In genomic region chr12:94586589-94587259, GRCh38 we compare ENCODE assay signal across 13 cellular contexts.
DNase-seq lines count a peak whose midpoint lies in the region; ATAC-seq, FAIRE-seq and TF ChIP-seq lines count a peak whose summit lies in the region.
"Had no signal": no experiment of that assay in that cellular context is flagged by ENCODE, and none has a peak within 500 bp of the region (broad histone marks: within the 10 kb centered on the region; RNA-seq: fewer than 3 reads in every experiment).

No MANE protein-coding gene starts in this region.

- no peak for TF ChIP-seq CTCF in Panc1 (IDR thresholded peaks at IDR 0.05)
- no peak for TF ChIP-seq CTCF in esophagus muscularis mucosa (IDR thresholded peaks at IDR 0.05)
- TF ChIP-seq CTCF in mesothelial cell of epicardium (IDR thresholded peaks at IDR 0.05; ENCODE audit: unreplicated experiment) = no peak
- no peak for TF ChIP-seq CTCF in type B pancreatic cell (conservative IDR thresholded peaks at IDR 0.05)

- H3K36me3 ChIP-seq in Panc1 (ENCODE audit: control insufficient read depth, insufficient read depth, low read length) = no peaks in the 10 kb centered on the region
- H3K36me3 ChIP-seq in esophagus muscularis mucosa = peaks cover 5 to 8% (median 7%) of the 10 kb centered on the region in 4 donors

- H3K4me1 ChIP-seq in Panc1 (ENCODE audit: control insufficient read depth, insufficient read depth, low read length) (no peaks in the 10 kb centered on the region), esophagus muscularis mucosa (peaks cover 26 to 64% (median 59%) of the 10 kb centered on the region in 4 donors)
- H3K4me1 ChIP-seq: body of pancreas had no signal

- H3K27ac Mint-ChIP-seq in mesothelial cell of epicardium (peak overlapping the region; percentile 39), type B pancreatic cell (peak overlapping the region; percentile 4)
- H3K27ac Mint-ChIP-seq: stimulated activated naive CD8-positive, alpha-beta T cell treated with anti-CD3 and anti-CD28 coated beads, Interleukin-15, amount 100 ng/mL, for 72 hours; T-helper 1 cell treated with Interleukin-12 subunit alpha and Interleukin-12 subunit beta and Interleukin-4 antibody, amounts not matched to agents 30 μg/mL and 1 μg/mL, for 36 hours had no signal

- POLR2A ChIA-PET in Panc1 (lab: Charles Lee) = no interaction called here

- H3K9me3 Mint-ChIP-seq in mesothelial cell of epicardium (no peaks in the 10 kb centered on the region), type B pancreatic cell (no peaks in the 10 kb centered on the region)
- H3K9me3 Mint-ChIP-seq: stimulated activated naive CD8-positive, alpha-beta T cell treated with anti-CD3 and anti-CD28 coated beads, Interleukin-15, amount 100 ng/mL, for 72 hours; T-helper 1 cell treated with Interleukin-12 subunit alpha and Interleukin-12 subunit beta and Interleukin-4 antibody, amounts not matched to agents 30 μg/mL and 1 μg/mL, for 36 hours had no signal

- intact Hi-C loops in Panc1 (cut with micrococcal nuclease; ENCODE audit: unreplicated experiment) = no loop called here
- intact Hi-C loops in esophagus muscularis mucosa (cut with DNase I) = no loop called here

- DNase-seq in Panc1 (ENCODE audit: low read depth, low spot score) = no peak
- no peak for DNase-seq in esophagus muscularis mucosa (ENCODE audit: extremely low spot score)
- DNase-seq in mesothelial cell of epicardium (ENCODE audit: low spot score in 2 of 2, unreplicated experiment in 2 of 2) = no peak
- DNase-seq in type B pancreatic cell (ENCODE audit: extremely low spot score, unreplicated experiment) = no peak
- DNase-seq in GM12892 (ENCODE audit: insufficient read length) = no peak
- DNase-seq in NOMO-1 (lab: John Stamatoyannopoulos, UW; ENCODE audit: unreplicated experiment in 2 of 2) = no peak
- DNase-seq: COR-L47; KG1; stimulated activated CD4-positive, alpha-beta T cell treated with anti-CD3 and anti-CD28 coated beads, Interleukin-4, amount 100 ng/mL, for 24 hours; stimulated activated naive CD8-positive, alpha-beta T cell treated with anti-CD3 and anti-CD28 coated beads, Interleukin-15, amount 100 ng/mL, for 72 hours had no signal

- no peak for TF ChIP-seq EP300 in esophagus muscularis mucosa (IDR thresholded peaks at IDR 0.05)

- H3K4me1 Mint-ChIP-seq in mesothelial cell of epicardium (peaks cover 33% of the 10 kb centered on the region), type B pancreatic cell (ENCODE audit: unreplicated experiment) (peaks cover 32% of the 10 kb centered on the region)
- H3K4me1 Mint-ChIP-seq: stimulated activated naive CD8-positive, alpha-beta T cell treated with anti-CD3 and anti-CD28 coated beads, Interleukin-15, amount 100 ng/mL, for 72 hours had no signal

- 57% methylated on average over 8 of the region's 8 CpGs for WGBS in esophagus muscularis mucosa

- in situ Hi-C loops in Panc1 (cut with HindIII; ENCODE audit: low pct_unique_long_range_greater_than_20kb, low sequenced_read_pairs) = no loop called here

- CTCF ChIA-PET in Panc1 (lab: Charles Lee) = interaction anchor here (0.5 kb wide), 1 partner anchor 334 kb away, joined by 3 read pairs; no protein-coding TSS in a partner anchor

- H3K27me3 ChIP-seq in Panc1 (ENCODE audit: control insufficient read depth, insufficient read depth, low read length) (no peaks in the 10 kb centered on the region), esophagus muscularis mucosa (no peaks in the 10 kb centered on the region)
- H3K27me3 ChIP-seq: body of pancreas had no signal

- TF ChIP-seq POLR2A in esophagus muscularis mucosa (IDR thresholded peaks at IDR 0.05; ENCODE audit: low read depth) (no peak), GM12892 (IDR thresholded peaks at IDR 0.05; ENCODE audit: low read depth, low read length) (no peak)

- H3K36me3 Mint-ChIP-seq in mesothelial cell of epicardium (peaks cover 5% of the 10 kb centered on the region), type B pancreatic cell (peaks cover 4% of the 10 kb centered on the region)

- H3K9me3 ChIP-seq in Panc1 (ENCODE audit: control insufficient read depth, insufficient read depth, low read depth, low read length) (no peaks in the 10 kb centered on the region), esophagus muscularis mucosa (no peaks in the 10 kb centered on the region)
- H3K9me3 ChIP-seq: body of pancreas had no signal

- H3K27ac ChIP-seq in Panc1 (ENCODE audit: low read length) (no peak overlapping the region), esophagus muscularis mucosa (replicated peaks in 1 of 4) (peak overlapping the region; percentile 2 to 64 (median 44))
- H3K27ac ChIP-seq: body of pancreas had no signal

- BruUV-seq in Panc1 (replicated peaks; lab: Mats Ljungman, UMichigan) = no TSS peak

- FAIRE-seq in GM12892 (lab: Jason Lieb, UNC) = no peak

- no peaks in the 10 kb centered on the region for H3K27me3 Mint-ChIP-seq in mesothelial cell of epicardium (ENCODE audit: low read depth)
- peaks cover 11% of the 10 kb centered on the region for H3K27me3 Mint-ChIP-seq in type B pancreatic cell
- H3K27me3 Mint-ChIP-seq: stimulated activated naive CD8-positive, alpha-beta T cell treated with anti-CD3 and anti-CD28 coated beads, Interleukin-15, amount 100 ng/mL, for 72 hours had no signal

- ATAC-seq in Panc1 (peak; percentile 62; the same call in 1 of the 2 replicates), HG03571 (IDR thresholded peaks at IDR 0.05; ENCODE audit: unreplicated experiment) (no peak)
- ATAC-seq: body of pancreas; stimulated activated naive CD8-positive, alpha-beta T cell treated with anti-CD3 and anti-CD28 coated beads, Interleukin-15, amount 100 ng/mL, for 72 hours had no signal

- H3K4me3 Mint-ChIP-seq in mesothelial cell of epicardium (no peak overlapping the region), type B pancreatic cell (no peak overlapping the region)
- H3K4me3 Mint-ChIP-seq: stimulated activated naive CD8-positive, alpha-beta T cell treated with anti-CD3 and anti-CD28 coated beads, Interleukin-15, amount 100 ng/mL, for 72 hours; T-helper 1 cell treated with Interleukin-12 subunit alpha and Interleukin-12 subunit beta and Interleukin-4 antibody, amounts not matched to agents 30 μg/mL and 1 μg/mL, for 36 hours had no signal

- no peak overlapping the region for H3K4me3 ChIP-seq in Panc1 (ENCODE audit: low read depth in 2 of 2, low read length in 2 of 2)
- H3K4me3 ChIP-seq in esophagus muscularis mucosa = peak overlapping the region in 1 of 4 donors; percentile 20
- H3K4me3 ChIP-seq: body of pancreas had no signal
